ENCODE assay signal across 20 cellular contexts in genomic region chr13:47892374-47892773, GRCh38.
DNase-seq lines count a peak whose midpoint lies in the region; ATAC-seq and TF ChIP-seq lines count a peak whose summit lies in the region.
"Had no signal": no experiment of that assay in that cellular context is flagged by ENCODE, and none has a peak within 500 bp of the region (broad histone marks: within the 10 kb centered on the region; RNA-seq: fewer than 3 reads in every experiment).

No MANE protein-coding gene starts in this region.

- H3K4me1 ChIP-seq in trophoblast cell (ENCODE audit: control insufficient read depth in 1 of 2, insufficient read depth in 2 of 2, low read length in 2 of 2) (peaks cover 4% of the 10 kb centered on the region in 2 experiments), thyroid gland (no peaks in the 10 kb centered on the region)
- H3K4me1 ChIP-seq: A549, BE2C had no signal

- POLR2A ChIA-PET in activated naive CD8-positive, alpha-beta T cell treated with anti-CD3 and anti-CD28 coated beads, Interleukin-2, amount 10 ng/mL, durations not matched to agents 7 days and 5 days (lab: Charles Lee): no interaction called here
- POLR2A ChIA-PET in WTC11 (lab: Charles Lee): no interaction called here

- TF ChIP-seq POLR2A in thyroid gland (IDR thresholded peaks at IDR 0.05): no peak

- no peak overlapping the region for H3K9ac ChIP-seq in trophoblast cell (ENCODE audit: low read length)
- H3K9ac ChIP-seq: BLaER1 treated with 17β-estradiol and CSF1 and Interleukin-3, amounts not matched to agents 10 nM and 100 nM had no signal

- H3K9me3 Mint-ChIP-seq in activated naive CD8-positive, alpha-beta T cell treated with anti-CD3 and anti-CD28 coated beads, Interleukin-2, amount 10 ng/mL, durations not matched to agents 7 days and 5 days: peaks cover 6% of the 10 kb centered on the region
- no peaks in the 10 kb centered on the region for H3K9me3 Mint-ChIP-seq in activated naive CD8-positive, alpha-beta T cell treated with anti-CD3 and anti-CD28 coated beads for 36 hours
- H3K9me3 Mint-ChIP-seq in WTC11: no peaks in the 10 kb centered on the region

- H3K9me3 ChIP-seq in trophoblast cell (ENCODE audit: insufficient read depth, low read depth, low read length) (no peaks in the 10 kb centered on the region), thyroid gland (no peaks in the 10 kb centered on the region)
- H3K9me3 ChIP-seq: A549, BE2C had no signal

- no peak overlapping the region for H3K4me3 Mint-ChIP-seq in activated naive CD8-positive, alpha-beta T cell treated with anti-CD3 and anti-CD28 coated beads, Interleukin-2, amount 10 ng/mL, durations not matched to agents 7 days and 5 days
- no peak overlapping the region for H3K4me3 Mint-ChIP-seq in activated naive CD8-positive, alpha-beta T cell treated with anti-CD3 and anti-CD28 coated beads for 36 hours
- no peak overlapping the region for H3K4me3 Mint-ChIP-seq in WTC11
- H3K4me3 Mint-ChIP-seq: CD4-positive, alpha-beta memory T cell had no signal

- WGBS in trophoblast cell (ENCODE audit: extremely low coverage, insufficient coverage, insufficient read length): no CpG with 5 or more reads among the region's 6 CpGs
- WGBS in thyroid gland, 2 donors: 64 to 72% methylated on average over 6 of the region's 6 CpGs

- no peak overlapping the region for H2BK5ac ChIP-seq in trophoblast cell (ENCODE audit: low read depth, low read length, poor library complexity)

- peak overlapping the region; percentile 65 for H2AK5ac ChIP-seq in trophoblast cell (ENCODE audit: low read length)

- DNase-seq in activated naive CD8-positive, alpha-beta T cell treated with anti-CD3 and anti-CD28 coated beads, Interleukin-2, amount 10 ng/mL, durations not matched to agents 7 days and 5 days: no peak
- DNase-seq in activated naive CD8-positive, alpha-beta T cell treated with anti-CD3 and anti-CD28 coated beads for 36 hours: no peak
- DNase-seq in WTC11 (ENCODE audit: low spot score): no peak
- no peak for DNase-seq in trophoblast cell
- DNase-seq in thyroid gland: no peak
- no peak for DNase-seq in retina
- DNase-seq: 8988T; ACHN; AML-193; BE2C; Calu3; CD4-positive, alpha-beta memory T cell; COR-L47; DMS53; DMS79 treated with DMSO at 0.1 percent for 48 hours; GF-D8; H7 had no signal

- H3K4me3 ChIP-seq in trophoblast cell (ENCODE audit: low read depth, low read length): no peak overlapping the region
- H3K4me3 ChIP-seq in thyroid gland (replicated peaks in 1 of 3): no peak overlapping the region
- H3K4me3 ChIP-seq: A549; BLaER1 treated with 17β-estradiol and CSF1 and Interleukin-3, amounts not matched to agents 10 nM and 100 nM had no signal

- no peak overlapping the region for H3K14ac ChIP-seq in trophoblast cell (ENCODE audit: low read length)

- no peaks in the 10 kb centered on the region for H3K27me3 Mint-ChIP-seq in activated naive CD8-positive, alpha-beta T cell treated with anti-CD3 and anti-CD28 coated beads, Interleukin-2, amount 10 ng/mL, durations not matched to agents 7 days and 5 days
- no peaks in the 10 kb centered on the region for H3K27me3 Mint-ChIP-seq in activated naive CD8-positive, alpha-beta T cell treated with anti-CD3 and anti-CD28 coated beads for 36 hours
- H3K27me3 Mint-ChIP-seq in WTC11 (ENCODE audit: low read depth): no peaks in the 10 kb centered on the region
- H3K27me3 Mint-ChIP-seq: CD4-positive, alpha-beta memory T cell had no signal

- H4K91ac ChIP-seq in trophoblast cell (ENCODE audit: low read depth, low read length): no peak overlapping the region

- TF ChIP-seq CTCF in WTC11 (IDR thresholded peaks at IDR 0.05) (no peak), thyroid gland (IDR thresholded peaks at IDR 0.05) (no peak)

- intact Hi-C loops in thyroid gland (cut with DNase I): no loop called here

- H3K36me3 Mint-ChIP-seq in activated naive CD8-positive, alpha-beta T cell treated with anti-CD3 and anti-CD28 coated beads, Interleukin-2, amount 10 ng/mL, durations not matched to agents 7 days and 5 days: peaks cover 15% of the 10 kb centered on the region
- peaks cover 2% of the 10 kb centered on the region for H3K36me3 Mint-ChIP-seq in activated naive CD8-positive, alpha-beta T cell treated with anti-CD3 and anti-CD28 coated beads for 36 hours
- H3K36me3 Mint-ChIP-seq in WTC11: no peaks in the 10 kb centered on the region

- no peak overlapping the region for H2BK120ac ChIP-seq in trophoblast cell (ENCODE audit: insufficient read depth, low read length, poor library complexity)

- CTCF ChIA-PET in WTC11 (lab: Charles Lee): no interaction called here

- H3K4ac ChIP-seq in trophoblast cell (ENCODE audit: low read depth, low read length): no peak overlapping the region

- peaks cover 29% of the 10 kb centered on the region for H3K4me1 Mint-ChIP-seq in activated naive CD8-positive, alpha-beta T cell treated with anti-CD3 and anti-CD28 coated beads, Interleukin-2, amount 10 ng/mL, durations not matched to agents 7 days and 5 days
- H3K4me1 Mint-ChIP-seq in activated naive CD8-positive, alpha-beta T cell treated with anti-CD3 and anti-CD28 coated beads for 36 hours: peaks cover 8% of the 10 kb centered on the region
- H3K4me1 Mint-ChIP-seq in WTC11: 0 out of 2 replicates have a peak, but pooled peaks cover 1% of the 10 kb centered on the region

- no peak overlapping the region for H3K27ac ChIP-seq in trophoblast cell (ENCODE audit: low read depth, low read length)
- H3K27ac ChIP-seq in thyroid gland: no peak overlapping the region
- H3K27ac ChIP-seq: A549; BLaER1 treated with 17β-estradiol and CSF1 and Interleukin-3, amounts not matched to agents 10 nM and 100 nM had no signal

- no peak overlapping the region for H3K4me2 ChIP-seq in trophoblast cell (ENCODE audit: low read length)
- H3K4me2 ChIP-seq: A549 had no signal

- H4K8ac ChIP-seq in trophoblast cell (ENCODE audit: low read depth, low read length): no peak overlapping the region

- ATAC-seq in activated naive CD8-positive, alpha-beta T cell treated with anti-CD3 and anti-CD28 coated beads, Interleukin-2, amount 10 ng/mL, durations not matched to agents 7 days and 5 days (ENCODE audit: low read depth): no peak
- peak; percentile 53 for ATAC-seq in WTC11
- ATAC-seq: A549, HCT116 had no signal

- H3K23ac ChIP-seq in trophoblast cell (ENCODE audit: low read length): no peak overlapping the region

- H3K27me3 ChIP-seq in trophoblast cell (ENCODE audit: insufficient read depth, low read length) (no peaks in the 10 kb centered on the region), thyroid gland (no peaks in the 10 kb centered on the region)
- H3K27me3 ChIP-seq: BE2C; BLaER1 treated with 17β-estradiol and CSF1 and Interleukin-3, amounts not matched to agents 10 nM and 100 nM had no signal

- no peaks in the 10 kb centered on the region for H3K79me2 ChIP-seq in trophoblast cell (ENCODE audit: control insufficient read depth, insufficient read depth, low read length, poor library complexity)

- no peaks in the 10 kb centered on the region for H3K36me3 ChIP-seq in trophoblast cell (ENCODE audit: control insufficient read depth in 1 of 2, insufficient read depth in 2 of 2, low read length in 2 of 2)
- no peaks in the 10 kb centered on the region for H3K36me3 ChIP-seq in thyroid gland
- H3K36me3 ChIP-seq: BE2C; BLaER1 treated with 17β-estradiol and CSF1 and Interleukin-3, amounts not matched to agents 10 nM and 100 nM had no signal

- peak overlapping the region; percentile 62 for H3K27ac Mint-ChIP-seq in activated naive CD8-positive, alpha-beta T cell treated with anti-CD3 and anti-CD28 coated beads, Interleukin-2, amount 10 ng/mL, durations not matched to agents 7 days and 5 days
- H3K27ac Mint-ChIP-seq in activated naive CD8-positive, alpha-beta T cell treated with anti-CD3 and anti-CD28 coated beads for 36 hours: no peak overlapping the region
- no peak overlapping the region for H3K27ac Mint-ChIP-seq in WTC11
- H3K27ac Mint-ChIP-seq: CD4-positive, alpha-beta memory T cell had no signal

- H3K79me1 ChIP-seq in trophoblast cell (ENCODE audit: low read length): no peaks in the 10 kb centered on the region

- no peak overlapping the region for H3K18ac ChIP-seq in trophoblast cell (ENCODE audit: low read length)

- H4K12ac ChIP-seq in trophoblast cell (ENCODE audit: low read depth, low read length): no peak overlapping the region

- no peak overlapping the region for H2BK12ac ChIP-seq in trophoblast cell (ENCODE audit: low read length)

- H2AFZ ChIP-seq in trophoblast cell (ENCODE audit: insufficient read depth, low read length, poor library complexity): no peak overlapping the region

TF ChIP-seq in WTC11, 78 proteins besides CTCF, POLR2A, EP300 and RAD21 (continues in another document):
- TF ChIP-seq PRRX2 (CRISPR knock-in tag; IDR thresholded peaks at IDR 0.05) (no peak), NR2C2 (CRISPR knock-in tag; IDR thresholded peaks at IDR 0.05) (no peak), HMGA2 (CRISPR knock-in tag; IDR thresholded peaks at IDR 0.05) (no peak)
- TF ChIP-seq, protein P1, sequence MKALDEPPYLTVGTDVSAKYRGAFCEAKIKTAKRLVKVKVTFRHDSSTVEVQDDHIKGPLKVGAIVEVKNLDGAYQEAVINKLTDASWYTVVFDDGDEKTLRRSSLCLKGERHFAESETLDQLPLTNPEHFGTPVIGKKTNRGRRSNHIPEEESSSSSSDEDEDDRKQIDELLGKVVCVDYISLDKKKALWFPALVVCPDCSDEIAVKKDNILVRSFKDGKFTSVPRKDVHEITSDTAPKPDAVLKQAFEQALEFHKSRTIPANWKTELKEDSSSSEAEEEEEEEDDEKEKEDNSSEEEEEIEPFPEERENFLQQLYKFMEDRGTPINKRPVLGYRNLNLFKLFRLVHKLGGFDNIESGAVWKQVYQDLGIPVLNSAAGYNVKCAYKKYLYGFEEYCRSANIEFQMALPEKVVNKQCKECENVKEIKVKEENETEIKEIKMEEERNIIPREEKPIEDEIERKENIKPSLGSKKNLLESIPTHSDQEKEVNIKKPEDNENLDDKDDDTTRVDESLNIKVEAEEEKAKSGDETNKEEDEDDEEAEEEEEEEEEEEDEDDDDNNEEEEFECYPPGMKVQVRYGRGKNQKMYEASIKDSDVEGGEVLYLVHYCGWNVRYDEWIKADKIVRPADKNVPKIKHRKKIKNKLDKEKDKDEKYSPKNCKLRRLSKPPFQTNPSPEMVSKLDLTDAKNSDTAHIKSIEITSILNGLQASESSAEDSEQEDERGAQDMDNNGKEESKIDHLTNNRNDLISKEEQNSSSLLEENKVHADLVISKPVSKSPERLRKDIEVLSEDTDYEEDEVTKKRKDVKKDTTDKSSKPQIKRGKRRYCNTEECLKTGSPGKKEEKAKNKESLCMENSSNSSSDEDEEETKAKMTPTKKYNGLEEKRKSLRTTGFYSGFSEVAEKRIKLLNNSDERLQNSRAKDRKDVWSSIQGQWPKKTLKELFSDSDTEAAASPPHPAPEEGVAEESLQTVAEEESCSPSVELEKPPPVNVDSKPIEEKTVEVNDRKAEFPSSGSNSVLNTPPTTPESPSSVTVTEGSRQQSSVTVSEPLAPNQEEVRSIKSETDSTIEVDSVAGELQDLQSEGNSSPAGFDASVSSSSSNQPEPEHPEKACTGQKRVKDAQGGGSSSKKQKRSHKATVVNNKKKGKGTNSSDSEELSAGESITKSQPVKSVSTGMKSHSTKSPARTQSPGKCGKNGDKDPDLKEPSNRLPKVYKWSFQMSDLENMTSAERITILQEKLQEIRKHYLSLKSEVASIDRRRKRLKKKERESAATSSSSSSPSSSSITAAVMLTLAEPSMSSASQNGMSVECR (CRISPR knock-in tag; IDR thresholded peaks at IDR 0.05; ENCODE audit: borderline replicate concordance): no peak
